Comparison of ENCODE assay signal across 9 cellular contexts in the genomic region with DNA sequence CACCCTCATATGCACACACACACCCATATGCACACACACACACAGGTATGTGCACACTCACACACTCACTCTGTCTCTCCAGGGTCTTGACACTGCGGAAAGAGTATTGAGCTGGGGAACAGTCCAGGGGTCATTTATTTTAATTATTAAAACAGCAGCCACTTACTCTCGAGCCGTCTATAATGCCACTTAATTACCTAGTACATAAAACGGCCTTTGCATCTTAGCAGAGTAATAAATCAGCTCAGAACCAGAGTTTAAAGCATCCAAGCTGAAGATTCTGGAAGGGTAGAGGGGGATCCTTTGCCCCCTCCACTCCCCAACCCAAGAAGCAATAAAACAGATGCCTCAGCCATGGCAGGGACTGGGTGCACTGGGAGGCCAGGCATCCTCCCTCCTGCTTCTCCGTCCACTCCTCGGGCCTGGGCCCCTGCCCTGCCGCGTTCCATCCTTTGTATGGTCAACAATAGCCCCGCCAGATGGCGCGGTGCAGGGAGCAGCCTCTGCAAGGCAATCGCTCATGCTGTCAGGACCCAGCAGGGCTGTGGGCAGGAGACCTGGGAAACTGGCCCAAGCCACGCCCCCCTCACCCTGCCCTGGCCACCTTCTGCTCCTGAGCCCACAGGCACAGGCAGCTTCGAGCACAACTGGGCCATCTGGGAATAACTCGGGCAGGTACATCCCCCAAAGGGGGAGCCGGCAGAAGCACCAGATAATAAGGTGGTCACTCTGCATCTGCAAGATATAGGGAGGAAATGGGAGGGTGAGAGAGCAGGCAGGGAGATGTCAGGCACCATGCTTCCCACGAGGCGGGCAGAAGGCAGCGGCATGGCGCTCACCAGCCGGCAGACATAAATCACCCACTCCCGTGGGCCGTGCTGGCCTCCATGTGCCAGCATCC. TPM values are rescaled to one million over a fixed set of nuclear protein-coding genes. Genes with fewer than 3 reads are reported as not detected.
DNase-seq lines count a peak whose midpoint lies in the region; ATAC-seq and TF ChIP-seq lines count a peak whose summit lies in the region.
"Had no signal": no experiment of that assay in that cellular context is flagged by ENCODE, and none has a peak within 500 bp of the region (broad histone marks: within the 10 kb centered on the region; RNA-seq: fewer than 3 reads in every experiment).

No MANE protein-coding gene starts in this region.

- H3K9me3 Mint-ChIP-seq in activated CD4-positive, alpha-beta memory T cell treated with anti-CD3 and anti-CD28 coated beads, Interleukin-2, amount 10 ng/mL, durations not matched to agents 7 days and 5 days = no peaks in the 10 kb centered on the region

- DNase-seq in M059J (ENCODE audit: low read depth) = peak; percentile 84
- peak in 1 of 2 donors; percentile 80 for DNase-seq in ascending aorta (ENCODE audit: low spot score in 2 of 2)
- peak; percentile 66 for DNase-seq in iPS DF 4.7 (ENCODE audit: extremely low read depth, low spot score)
- peak; percentile 37 for DNase-seq in smooth muscle cell of the brain vasculature (ENCODE audit: low read depth, low spot score)
- no peak for DNase-seq in T-helper 17 cell
- DNase-seq in activated CD4-positive, alpha-beta memory T cell treated with anti-CD3 and anti-CD28 coated beads, Interleukin-2, amount 10 ng/mL, durations not matched to agents 7 days and 5 days = no peak
- DNase-seq: DND-41 had no signal

- ATAC-seq in T-helper 17 cell = no peak
- no peak for ATAC-seq in GM21367 (IDR thresholded peaks at IDR 0.05; ENCODE audit: unreplicated experiment)

- POLR2A ChIA-PET in activated CD4-positive, alpha-beta memory T cell treated with anti-CD3 and anti-CD28 coated beads, Interleukin-2, amount 10 ng/mL, durations not matched to agents 7 days and 5 days (lab: Charles Lee) = no interaction called here

- peaks cover 2 to 10% of the 10 kb centered on the region in 2 donors for H3K4me1 ChIP-seq in ascending aorta

- H3K27ac ChIP-seq in 22Rv1 = no peak overlapping the region
- no peak overlapping the region for H3K27ac ChIP-seq in ascending aorta

- no peak overlapping the region for H3K4me3 ChIP-seq in ascending aorta

- H3K36me3 Mint-ChIP-seq in T-helper 17 cell (ENCODE audit: low read depth) = no peaks in the 10 kb centered on the region
- H3K36me3 Mint-ChIP-seq in activated CD4-positive, alpha-beta memory T cell treated with anti-CD3 and anti-CD28 coated beads, Interleukin-2, amount 10 ng/mL, durations not matched to agents 7 days and 5 days (ENCODE audit: low read depth) = no peaks in the 10 kb centered on the region

- H3K9me3 ChIP-seq in ascending aorta (no peaks in the 10 kb centered on the region), T-helper 17 cell (ENCODE audit: control insufficient read depth, low read length, poor library complexity, severe bottlenecking) (no peaks in the 10 kb centered on the region)

- intact Hi-C loops in ascending aorta (cut with DNase I) = loop anchor here (1.0 to 2.0 kb wide), 2 partner anchors 42 to 66 kb away; no protein-coding TSS in a partner anchor

- CTCF ChIA-PET in activated CD4-positive, alpha-beta memory T cell treated with anti-CD3 and anti-CD28 coated beads, Interleukin-2, amount 10 ng/mL, durations not matched to agents 7 days and 5 days (lab: Charles Lee) = no interaction called here

- no peak overlapping the region for H3K4me3 Mint-ChIP-seq in T-helper 17 cell
- H3K4me3 Mint-ChIP-seq in activated CD4-positive, alpha-beta memory T cell treated with anti-CD3 and anti-CD28 coated beads, Interleukin-2, amount 10 ng/mL, durations not matched to agents 7 days and 5 days = no peak overlapping the region

- H3K27me3 ChIP-seq in ascending aorta = no peaks in the 10 kb centered on the region

- no peak overlapping the region for H3K27ac Mint-ChIP-seq in T-helper 17 cell
- no peak overlapping the region for H3K27ac Mint-ChIP-seq in activated CD4-positive, alpha-beta memory T cell treated with anti-CD3 and anti-CD28 coated beads, Interleukin-2, amount 10 ng/mL, durations not matched to agents 7 days and 5 days

- H3K27me3 Mint-ChIP-seq in T-helper 17 cell = no peaks in the 10 kb centered on the region
- no peaks in the 10 kb centered on the region for H3K27me3 Mint-ChIP-seq in activated CD4-positive, alpha-beta memory T cell treated with anti-CD3 and anti-CD28 coated beads, Interleukin-2, amount 10 ng/mL, durations not matched to agents 7 days and 5 days

- H3K36me3 ChIP-seq in ascending aorta = no peaks in the 10 kb centered on the region

- peak; percentile 70 for TF ChIP-seq CTCF in 22Rv1 (IDR thresholded peaks at IDR 0.05)
- peak in 2 of 3 experiments; percentile 35 to 45 for TF ChIP-seq CTCF in ascending aorta (IDR thresholded peaks at IDR 0.05)

- peaks cover 16% of the 10 kb centered on the region for H3K4me1 Mint-ChIP-seq in T-helper 17 cell
- no peaks in the 10 kb centered on the region for H3K4me1 Mint-ChIP-seq in activated CD4-positive, alpha-beta memory T cell treated with anti-CD3 and anti-CD28 coated beads, Interleukin-2, amount 10 ng/mL, durations not matched to agents 7 days and 5 days

RNA-seq across cellular contexts. Expression of gene CCDC85C, which starts 40.9 kb away (rescaled TPM):
- 12.8 and 16.2 TPM in 2 replicates for total RNA-seq in M059J (2014; rRNA removed; shearing (Covaris generic))
- total RNA-seq in ascending aorta = 0.64 TPM
- 1 to 10 TPM; 8.3 to 9.3 TPM for total RNA-seq in T-helper 17 cell
- 10 to 100 TPM; 10.2 to 11.7 TPM for total RNA-seq in activated CD4-positive, alpha-beta memory T cell treated with anti-CD3 and anti-CD28 coated beads, Interleukin-2, amount 10 ng/mL, durations not matched to agents 7 days and 5 days

Comparison
In these comparisons a context has a peak if more than half of its experiments do, and no peak if none do; other contexts are left out.
1. DNase-seq: peak in M059J (single experiment), iPS DF 4.7 (single experiment) and smooth muscle cell of the brain vasculature (single experiment); none in T-helper 17 cell (0 of 3) and activated CD4-positive, alpha-beta memory T cell treated with anti-CD3 and anti-CD28 coated beads, Interleukin-2, amount 10 ng/mL, durations not matched to agents 7 days and 5 days (single experiment).